ENCODE assay signal across 14 cellular contexts in the genomic region with DNA sequence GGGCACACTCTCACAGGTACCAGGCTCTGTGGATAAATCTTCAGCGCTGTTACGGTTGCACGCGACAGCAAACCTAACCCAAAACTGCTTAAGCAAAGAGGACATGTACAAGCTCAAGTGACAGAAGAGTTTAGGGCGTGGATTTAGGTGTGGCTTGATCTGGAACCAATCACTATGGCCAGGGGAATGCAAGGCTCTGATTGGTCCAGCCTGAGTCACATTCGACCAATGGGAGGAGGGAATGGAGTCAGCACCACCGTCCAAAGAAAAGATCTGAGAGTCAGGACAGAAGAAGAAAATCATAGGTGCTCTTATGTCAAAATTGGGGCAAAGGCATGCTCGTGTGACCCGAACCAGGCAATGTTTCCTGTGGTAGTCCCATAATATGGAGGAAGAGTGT.
"Had no signal": no experiment of that assay in that cellular context is flagged by ENCODE, and none has a peak within 500 bp of the region (broad histone marks: within the 10 kb centered on the region; RNA-seq: fewer than 3 reads in every experiment).

No MANE protein-coding gene starts in this region.

- FAIRE-seq: endothelial cell of umbilical vein, pancreas had no signal

- H3K9me3 ChIP-seq: ascending aorta, colonic mucosa, gastroesophageal sphincter, pancreas, stomach had no signal

- DNase-seq: activated CD4-positive, alpha-beta T cell treated with anti-CD3 and anti-CD28 coated beads for 1 hour; activated CD8-positive, alpha-beta memory T cell treated with anti-CD3 and anti-CD28 coated beads, Interleukin-2, amount 50 U/mL, for 48 hours; activated CD8-positive, alpha-beta T cell treated with anti-CD3 and anti-CD28 coated beads for 36 hours; activated naive CD4-positive, alpha-beta T cell treated with Interleukin-2 at 50 U/mL for 16 hours; activated naive CD8-positive, alpha-beta T cell treated with anti-CD3 and anti-CD28 coated beads, Interleukin-2, amount 50 U/mL, for 24 hours; colonic mucosa; effector CD4-positive, alpha-beta T cell; kidney glomerular epithelial cell; pancreas; stimulated activated CD4-positive, alpha-beta T cell treated with anti-CD3 and anti-CD28 coated beads, Interleukin-4, amount 100 ng/mL, for 1 hour; stomach had no signal

- H3K27me3 ChIP-seq: ascending aorta, colonic mucosa, stomach had no signal

- ATAC-seq: activated CD8-positive, alpha-beta T cell treated with anti-CD3 and anti-CD28 coated beads for 36 hours; activated naive CD8-positive, alpha-beta T cell treated with anti-CD3 and anti-CD28 coated beads, Interleukin-2, amount 50 U/mL, for 24 hours; gastroesophageal sphincter; pancreas had no signal

- H3K36me3 ChIP-seq: ascending aorta, colonic mucosa, gastroesophageal sphincter, pancreas, stomach had no signal

- H3K4me1 ChIP-seq: ascending aorta, colonic mucosa, gastroesophageal sphincter, pancreas had no signal

- H3K4me3 ChIP-seq: ascending aorta, colonic mucosa, gastroesophageal sphincter, pancreas, stomach had no signal

- H3K27ac ChIP-seq: ascending aorta, colonic mucosa, gastroesophageal sphincter, pancreas, stomach had no signal
